8 cellular contexts compared by ENCODE assay signal in the genomic region with DNA sequence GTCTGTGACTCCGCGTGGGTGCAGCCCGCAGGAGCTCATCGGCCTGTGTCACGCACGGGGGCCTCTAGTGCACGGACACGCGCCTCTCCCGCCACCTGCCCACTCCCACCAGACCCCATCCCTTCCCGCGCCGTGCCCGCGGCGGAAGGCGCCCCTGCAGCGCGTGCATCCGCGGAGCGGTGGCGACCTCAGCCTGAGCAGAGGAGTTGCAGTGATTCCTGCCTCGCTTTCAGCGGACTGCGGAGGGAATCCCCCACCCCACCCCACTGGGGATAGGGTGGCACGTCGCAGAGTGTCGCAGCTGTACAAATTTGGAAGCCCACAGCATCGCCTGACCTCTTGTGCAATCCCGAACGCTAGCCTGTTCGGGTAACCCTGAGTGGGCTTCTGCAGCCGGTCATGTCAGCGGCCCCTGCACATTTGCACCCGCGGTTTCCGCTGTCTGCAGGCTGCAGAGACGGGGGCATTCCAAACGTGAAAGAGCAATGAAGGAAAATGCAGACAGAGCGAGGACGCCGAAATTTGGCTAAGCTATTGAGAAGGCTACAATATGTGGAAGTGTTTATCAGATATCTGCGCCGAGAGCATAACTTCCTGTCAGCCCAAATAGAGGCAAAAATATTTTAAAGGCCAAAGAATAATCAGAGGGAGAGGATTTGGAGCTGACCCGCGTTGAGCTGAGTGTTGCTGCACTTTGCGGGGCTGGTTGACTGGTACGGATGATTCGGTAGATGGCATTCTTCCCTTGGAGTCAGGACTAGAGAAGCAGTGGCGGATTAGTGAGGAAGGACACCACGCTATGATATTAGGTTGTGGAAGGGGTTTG. TPM values are rescaled to one million over a fixed set of nuclear protein-coding genes. Genes with fewer than 3 reads are reported as not detected.
DNase-seq lines count a peak whose midpoint lies in the region; ATAC-seq, FAIRE-seq and TF ChIP-seq lines count a peak whose summit lies in the region.

No MANE protein-coding gene starts in this region.

- FAIRE-seq in H1 (lab: Jason Lieb, UNC): no peak

- CTCF ChIA-PET in H1 (lab: Charles Lee; ENCODE audit: partially characterized antibody): interaction anchor here (0.7 to 1.3 kb wide), 2 partner anchors 21 to 125 kb away, joined by 3 read pairs; no protein-coding TSS in a partner anchor

- no peak overlapping the region for H2BK5ac ChIP-seq in H1 (ENCODE audit: low read depth, low read length)
- H2BK5ac ChIP-seq in mesendoderm (ENCODE audit: low read length): no peak overlapping the region

- no peak overlapping the region for H3K4ac ChIP-seq in H1 (replicated peaks; ENCODE audit: insufficient read length, low read depth, low read length)
- no peak overlapping the region for H3K4ac ChIP-seq in mesendoderm (ENCODE audit: low read depth, low read length)

- TF ChIP-seq EP300 in H1 (IDR thresholded peaks at IDR 0.05; ENCODE audit: borderline replicate concordance in 1 of 2, low read depth in 2 of 2, low read length in 2 of 2): no peak

- H3K79me2 ChIP-seq in H1 (ENCODE audit: control insufficient read depth in 1 of 2, insufficient read depth in 2 of 2, low read length in 2 of 2) (no peaks in the 10 kb centered on the region), mesendoderm (ENCODE audit: control insufficient read depth, insufficient read depth, low read length) (no peaks in the 10 kb centered on the region)

- H3K23me2 ChIP-seq in H1 (ENCODE audit: low read depth, low read length): peaks cover 19% of the 10 kb centered on the region; the same call in 1 of the 2 replicates

- no peaks in the 10 kb centered on the region for H4K20me1 ChIP-seq in H1 (replicated peaks in 1 of 2; ENCODE audit: control insufficient read depth in 1 of 2, insufficient read depth in 2 of 2, low read length in 2 of 2)

- peaks cover 3 to 12% (median 7%) of the 10 kb centered on the region in 4 experiments; a peak in 6 of 7 replicates for H3K4me1 ChIP-seq in H1 (replicated peaks in 1 of 4; ENCODE audit: control insufficient read depth in 3 of 4, insufficient read depth in 4 of 4, low read length in 3 of 4)
- H3K4me1 ChIP-seq in mesendoderm (ENCODE audit: control insufficient read depth, low read depth, low read length): no peaks in the 10 kb centered on the region
- H3K4me1 ChIP-seq in testis: peaks cover 12% of the 10 kb centered on the region

- H3K9me3 ChIP-seq in H1 (ENCODE audit: insufficient read depth in 2 of 2, low read depth in 1 of 2, low read length in 1 of 2) (no peaks in the 10 kb centered on the region), testis (no peaks in the 10 kb centered on the region)

- 6% methylated on average over 34 of the region's 52 CpGs; no CpG with 5 or more reads in 1 of the 2 experiments for WGBS in H1 (ENCODE audit: extremely low coverage in 1 of 2, insufficient coverage in 1 of 2, insufficient read length in 1 of 2, insufficient replicate concordance in 2 of 2, low coverage in 1 of 2, low lambda C conversion rate in 2 of 2, missing lambda C conversion rate in 1 of 2), 2 experiments
- no CpG with 5 or more reads among the region's 52 CpGs for WGBS in mesendoderm (ENCODE audit: extremely low coverage, insufficient coverage, low lambda C conversion rate)
- WGBS in testis, 2 donors: 0% methylated on average over 35 to 44 of the region's 52 CpGs

- H2AK5ac ChIP-seq in H1 (ENCODE audit: low read depth, low read length): no peak overlapping the region
- no peak overlapping the region for H2AK5ac ChIP-seq in mesendoderm (ENCODE audit: low read length)

- H2BK20ac ChIP-seq in H1 (ENCODE audit: low read length): no peak overlapping the region

- peak overlapping the region in 1 of 4 experiments; percentile 20; a peak in 1 of 7 replicates for H3K9ac ChIP-seq in H1 (replicated peaks in 1 of 4; ENCODE audit: extremely low read depth in 1 of 4, low read depth in 3 of 4, low read length in 3 of 4)
- peak overlapping the region; percentile 61 for H3K9ac ChIP-seq in mesendoderm (ENCODE audit: low read length)

- H3K36me3 ChIP-seq in H1 (ENCODE audit: control insufficient read depth in 2 of 4, insufficient read depth in 4 of 4, low read length in 3 of 4) (no peaks in the 10 kb centered on the region), mesendoderm (ENCODE audit: control insufficient read depth, insufficient read depth, low read length) (no peaks in the 10 kb centered on the region), testis (ENCODE audit: low read depth, missing control alignments) (no peaks in the 10 kb centered on the region)

- H2AFZ ChIP-seq in H1 (ENCODE audit: low read length): peak overlapping the region; percentile 97

- no peak overlapping the region for H3K27ac ChIP-seq in H1 (ENCODE audit: low read depth, low read length)
- H3K27ac ChIP-seq in mesendoderm (ENCODE audit: low read depth, low read length): no peak overlapping the region
- H3K27ac ChIP-seq in testis: peak overlapping the region; percentile 48 to 87

- H3K27me3 ChIP-seq in H1 (replicated peaks in 1 of 4; ENCODE audit: control insufficient read depth in 3 of 4, extremely low read depth in 1 of 4, insufficient read depth in 3 of 4, low read length in 3 of 4) (peaks cover 22 to 55% (median 45%) of the 10 kb centered on the region in 4 experiments), mesendoderm (ENCODE audit: insufficient read depth, low read length, poor library complexity) (peaks cover 18% of the 10 kb centered on the region), testis (no peaks in the 10 kb centered on the region)

- no peak for TF ChIP-seq CTCF in H1 (IDR thresholded peaks at IDR 0.05; ENCODE audit: control extremely low read depth in 1 of 3, insufficient read depth in 1 of 3, low read depth in 1 of 3, low read length in 3 of 3)
- TF ChIP-seq CTCF in testis (IDR thresholded peaks at IDR 0.05): peak in 2 of 3 experiments; percentile 8 to 34

- H3K79me1 ChIP-seq in H1 (ENCODE audit: low read depth, low read length): no peaks in the 10 kb centered on the region
- H3K79me1 ChIP-seq in mesendoderm (ENCODE audit: low read length): no peaks in the 10 kb centered on the region

- ATAC-seq in HG03095 (IDR thresholded peaks at IDR 0.05; ENCODE audit: unreplicated experiment): peak; percentile 35

- no peak overlapping the region for H2BK120ac ChIP-seq in H1 (replicated peaks; ENCODE audit: low read depth, low read length)
- H2BK120ac ChIP-seq in mesendoderm (ENCODE audit: low read depth, low read length): no peak overlapping the region

- H3K14ac ChIP-seq in H1 (ENCODE audit: insufficient read length): no peak overlapping the region

- peak; percentile 7 for DNase-seq in stimulated activated CD4-positive, alpha-beta T cell treated with anti-CD3 and anti-CD28 coated beads, Interleukin-15, amount 100 ng/mL, for 24 hours
- no peak for DNase-seq in stimulated activated CD4-positive, alpha-beta T cell treated with anti-CD3 and anti-CD28 coated beads, Interleukin-4, amount 100 ng/mL, for 1 hour
- DNase-seq in SK-N-DZ (ENCODE audit: low spot score): peak; percentile 12
- no peak for DNase-seq in H1 (ENCODE audit: low read depth in 1 of 2, low spot score in 2 of 2)
- DNase-seq in mesendoderm: peak; percentile 42
- DNase-seq in testis: peak; percentile 83
- DNase-seq in stimulated activated CD4-positive, alpha-beta T cell treated with anti-CD3 and anti-CD28 coated beads, Interleukin-2, amount 100 ng/mL, for 24 hours: no peak

- H2BK12ac ChIP-seq in H1 (ENCODE audit: low read depth, low read length): no peak overlapping the region

- H3K4me2 ChIP-seq in H1 (ENCODE audit: insufficient read depth in 1 of 2, low read depth in 2 of 2, low read length in 2 of 2) (peak overlapping the region; percentile 77 to 98), mesendoderm (ENCODE audit: low read length) (peak overlapping the region; percentile 91)

- POLR2A ChIA-PET in H1 (lab: Charles Lee; ENCODE audit: partially characterized antibody): interaction anchor here (0.6 kb wide), 1 partner anchor 339 kb away, joined by 3 read pairs; no protein-coding TSS in a partner anchor

- H4K91ac ChIP-seq in H1 (replicated peaks; ENCODE audit: insufficient read length, low read length): no peak overlapping the region

- H2BK15ac ChIP-seq in H1 (ENCODE audit: low read length) (peak overlapping the region; percentile 72; the same call in 1 of the 2 replicates), mesendoderm (replicated peaks; ENCODE audit: low read depth) (no peak overlapping the region)

- H3K56ac ChIP-seq in H1 (replicated peaks; ENCODE audit: insufficient read length, low read depth, low read length): peak overlapping the region; percentile 49
- H3K56ac ChIP-seq in mesendoderm (ENCODE audit: low read length): peak overlapping the region; percentile 63

- peak overlapping the region; percentile 47 to 78 (median 60) for H3K4me3 ChIP-seq in H1 (ENCODE audit: extremely low read depth in 1 of 4, insufficient read depth in 2 of 4, low read depth in 3 of 4, low read length in 4 of 4)
- peak overlapping the region; percentile 32 for H3K4me3 ChIP-seq in mesendoderm (ENCODE audit: low read length)
- peak overlapping the region; percentile 72 to 98 for H3K4me3 ChIP-seq in testis

- H4K8ac ChIP-seq in H1 (ENCODE audit: extremely low read depth, insufficient read depth, low read length) (no peak overlapping the region), mesendoderm (ENCODE audit: low read depth, low read length) (no peak overlapping the region)

- intact Hi-C loops in testis (cut with DNase I; ENCODE audit: low total_unique reads): loop anchor here (5.0 kb wide), 1 partner anchor 234 kb away; no protein-coding TSS in a partner anchor

- H3K18ac ChIP-seq in H1 (ENCODE audit: extremely low read depth, low read length) (peak overlapping the region; percentile 48; the same call in 1 of the 2 replicates), mesendoderm (ENCODE audit: low read length) (no peak overlapping the region)

- H4K5ac ChIP-seq in H1 (ENCODE audit: insufficient read length, low read depth, low read length) (no peak overlapping the region), mesendoderm (ENCODE audit: low read length) (no peak overlapping the region)

- H3K23ac ChIP-seq in H1 (ENCODE audit: insufficient read length) (no peak overlapping the region), mesendoderm (ENCODE audit: low read length) (peak overlapping the region; percentile 56)

- peak; percentile 50 for TF ChIP-seq RAD21 in H1 (IDR thresholded peaks at IDR 0.05 in 1 of 2, conservative IDR thresholded peaks at IDR 0.05 in 1 of 2; ENCODE audit: low read depth in 2 of 2, low read length in 2 of 2)

- TF ChIP-seq POLR2A in H1 (IDR thresholded peaks at IDR 0.05; ENCODE audit: control extremely low read depth in 1 of 2, low read depth in 2 of 2, low read length in 2 of 2) (no peak), testis (IDR thresholded peaks at IDR 0.05) (no peak)

RNA-seq across cellular contexts. Expression of gene ARHGAP20, which starts 0.6 kb away (rescaled TPM):
- not detected in 2 replicates for polyA plus RNA-seq in SK-N-DZ (2014; cell fraction: cytosol; rRNA removed)
- 0.02 TPM in 1 of 2 replicates, not detected in the other for polyA plus RNA-seq in SK-N-DZ (2014; cell fraction: nucleus; rRNA removed)
- total RNA-seq in H1 (2021; fragmentation: NEBNext Ultra II Directional; extraction: Animal tissue kit (Norgen Biotek cat#: 25700)): 0.11 and 0.28 TPM in 2 replicates
- polyA plus RNA-seq in H1 (2011; rRNA removed): 0.03 and 0.05 TPM in 2 replicates
- polyA plus RNA-seq in H1 (2011; cell fraction: cytosol; rRNA removed): 0.05 TPM
- 0.07 TPM for polyA plus RNA-seq in H1 (2011; cell fraction: nucleus; rRNA removed)
- 0.08 TPM in 4 replicates for polyA plus RNA-seq in H1 (2012, experiment 1 of 2)
- not detected for polyA plus RNA-seq in H1 (2012, experiment 2 of 2)
- 0.04 TPM for polyA plus RNA-seq in H1 (2013, experiment 1 of 2)
- polyA plus RNA-seq in H1 (2013, experiment 2 of 2): 0.06 TPM
- 0.19 and 0.24 TPM in 2 replicates for polyA minus RNA-seq in H1 (2011; rRNA and poly(A)+ RNA removed)
- 0.15 TPM for polyA minus RNA-seq in H1 (2011; cell fraction: cytosol; rRNA and poly(A)+ RNA removed)
- polyA minus RNA-seq in H1 (2011; cell fraction: nucleus; rRNA and poly(A)+ RNA removed): 0.40 TPM
- polyA plus RNA-seq in mesendoderm (2013, experiment 1 of 2): 0.73 TPM
- 0.63 TPM for polyA plus RNA-seq in mesendoderm (2013, experiment 2 of 2)
- total RNA-seq in testis: 10 to 100 TPM; 37.2 to 40.1 TPM
- 18.6 TPM for polyA plus RNA-seq in testis (ENCODE audit: insufficient read depth, low read depth, low replicate concordance)

Comparison
In these comparisons a context has a peak if more than half of its experiments do, and no peak if none do; other contexts are left out.
1. DNase-seq: peak in stimulated activated CD4-positive, alpha-beta T cell treated with anti-CD3 and anti-CD28 coated beads, Interleukin-15, amount 100 ng/mL, for 24 hours (single experiment), SK-N-DZ (single experiment), mesendoderm (single experiment) and testis (single experiment); none in stimulated activated CD4-positive, alpha-beta T cell treated with anti-CD3 and anti-CD28 coated beads, Interleukin-4, amount 100 ng/mL, for 1 hour (single experiment), H1 (0 of 2) and stimulated activated CD4-positive, alpha-beta T cell treated with anti-CD3 and anti-CD28 coated beads, Interleukin-2, amount 100 ng/mL, for 24 hours (0 of 2).
2. H3K27ac ChIP-seq: peak in testis (2 of 2); none in H1 (single experiment) and mesendoderm (single experiment).
3. H3K4me3 ChIP-seq: peak in every context shown above with its lines; median percentile 85 in testis; 60 in H1; 32 in mesendoderm.
4. CTCF ChIP-seq: peak in testis (2 of 3); none in H1 (0 of 3).
5. RNA of gene ARHGAP20, which starts 0.6 kb away (total RNA-seq): 37.2 to 40.1 TPM in testis; 0.11 to 0.28 TPM in H1; every median in the first group is over 10 times any median in the second.